In genomic region chr6:170089937-170090335, GRCh38 we compare ENCODE assay signal across 11 cellular contexts.
DNase-seq lines count a peak whose midpoint lies in the region; ATAC-seq and TF ChIP-seq lines count a peak whose summit lies in the region.
"Had no signal": no experiment of that assay in that cellular context is flagged by ENCODE, and none has a peak within 500 bp of the region (broad histone marks: within the 10 kb centered on the region; RNA-seq: fewer than 3 reads in every experiment).

No MANE protein-coding gene starts in this region.

- H3K27me3 ChIP-seq in PC-3 (ENCODE audit: low read length), result no peaks in the 10 kb centered on the region
- H3K27me3 ChIP-seq: vagina had no signal

- no peak overlapping the region for H3K4me3 ChIP-seq in PC-3 (ENCODE audit: low read length)
- H3K4me3 ChIP-seq: skin epidermis, vagina had no signal

- H2AFZ ChIP-seq in PC-3 (ENCODE audit: low read length), result no peak overlapping the region

- no peak overlapping the region for H3K27ac ChIP-seq in PC-3 (ENCODE audit: low read length)
- H3K27ac ChIP-seq: vagina had no signal

- peaks cover 16% of the 10 kb centered on the region for H3K36me3 Mint-ChIP-seq in activated CD8-positive, alpha-beta T cell treated with anti-CD3 and anti-CD28 coated beads, Interleukin-2, amount 10 ng/mL, durations not matched to agents 7 days and 5 days (ENCODE audit: low read depth)
- H3K36me3 Mint-ChIP-seq in osteocyte (ENCODE audit: unreplicated experiment), result no peaks in the 10 kb centered on the region

- H4K20me1 ChIP-seq in PC-3 (ENCODE audit: low read length), result no peaks in the 10 kb centered on the region

- H3F3A ChIP-seq in PC-3 (ENCODE audit: low read length, unreplicated experiment), result no peaks in the 10 kb centered on the region

- DNase-seq in activated CD4-positive, CD25-positive, alpha-beta regulatory T cell treated with anti-CD3 and anti-CD28 coated beads, Interleukin-2, amount 50 U/mL, for 72 hours, result peak; percentile 29
- DNase-seq in activated CD4-positive, CD25-positive, alpha-beta regulatory T cell (lab: John Stamatoyannopoulos, UW), result no peak
- DNase-seq in activated CD8-positive, alpha-beta T cell treated with anti-CD3 and anti-CD28 coated beads, Interleukin-2, amount 10 ng/mL, durations not matched to agents 7 days and 5 days, result no peak
- peak; percentile 50 for DNase-seq in sciatic nerve (ENCODE audit: low spot score)
- no peak for DNase-seq in PC-3
- DNase-seq in HT-29 (ENCODE audit: low spot score), result no peak
- DNase-seq in osteocyte (ENCODE audit: extremely low spot score, unreplicated experiment), result no peak
- DNase-seq: NCI-H1092 had no signal

- H3K9me3 Mint-ChIP-seq in activated CD8-positive, alpha-beta T cell treated with anti-CD3 and anti-CD28 coated beads, Interleukin-2, amount 10 ng/mL, durations not matched to agents 7 days and 5 days (ENCODE audit: insufficient read depth), result no peaks in the 10 kb centered on the region
- H3K9me3 Mint-ChIP-seq in osteocyte (ENCODE audit: unreplicated experiment), result peaks cover 4% of the 10 kb centered on the region

- H3K27me3 Mint-ChIP-seq in activated CD8-positive, alpha-beta T cell treated with anti-CD3 and anti-CD28 coated beads, Interleukin-2, amount 10 ng/mL, durations not matched to agents 7 days and 5 days (ENCODE audit: low read depth), result no peaks in the 10 kb centered on the region
- H3K27me3 Mint-ChIP-seq in osteocyte (ENCODE audit: unreplicated experiment), result no peaks in the 10 kb centered on the region

- peak overlapping the region; percentile 90 for H3K4me3 Mint-ChIP-seq in activated CD8-positive, alpha-beta T cell treated with anti-CD3 and anti-CD28 coated beads, Interleukin-2, amount 10 ng/mL, durations not matched to agents 7 days and 5 days
- H3K4me3 Mint-ChIP-seq in osteocyte (ENCODE audit: unreplicated experiment), result no peak overlapping the region

- TF ChIP-seq CTCF in PC-3 (conservative IDR thresholded peaks at IDR 0.05; ENCODE audit: low read depth, low read length) (no peak), osteocyte (IDR thresholded peaks at IDR 0.05) (no peak)

- no peaks in the 10 kb centered on the region for H3K9me2 ChIP-seq in PC-3 (replicated peaks; ENCODE audit: low read length)

- no peaks in the 10 kb centered on the region for H3K9me3 ChIP-seq in PC-3 (ENCODE audit: low read length)
- H3K9me3 ChIP-seq: vagina had no signal

- no peak overlapping the region for H3K4me2 ChIP-seq in PC-3 (ENCODE audit: low read length)

- ATAC-seq in HG02840 (IDR thresholded peaks at IDR 0.05; ENCODE audit: low FRiP score, unreplicated experiment) (peak; percentile 6), sciatic nerve (no peak), PC-3 (no peak)
- no peak for ATAC-seq in activated CD8-positive, alpha-beta T cell treated with anti-CD3 and anti-CD28 coated beads, Interleukin-2, amount 10 ng/mL, durations not matched to agents 7 days and 5 days

- intact Hi-C loops in sciatic nerve (cut with DNase I) (no loop called here), PC-3 (cut with micrococcal nuclease) (no loop called here)

- BruUV-seq in PC-3 (replicated peaks; lab: Mats Ljungman, UMichigan), result no TSS peak

- H3K9ac ChIP-seq in PC-3 (ENCODE audit: low read length), result no peak overlapping the region

- peaks cover 48% of the 10 kb centered on the region for H3K4me1 Mint-ChIP-seq in activated CD8-positive, alpha-beta T cell treated with anti-CD3 and anti-CD28 coated beads, Interleukin-2, amount 10 ng/mL, durations not matched to agents 7 days and 5 days (ENCODE audit: low read depth)
- H3K4me1 Mint-ChIP-seq in osteocyte (ENCODE audit: unreplicated experiment), result no peaks in the 10 kb centered on the region

- peak overlapping the region; percentile 100 for H3K27ac Mint-ChIP-seq in activated CD8-positive, alpha-beta T cell treated with anti-CD3 and anti-CD28 coated beads, Interleukin-2, amount 10 ng/mL, durations not matched to agents 7 days and 5 days
- H3K27ac Mint-ChIP-seq in osteocyte (ENCODE audit: unreplicated experiment), result no peak overlapping the region

- H3K4me1 ChIP-seq in PC-3 (ENCODE audit: insufficient read depth, low read length), result no peaks in the 10 kb centered on the region
- H3K4me1 ChIP-seq: vagina had no signal

- CTCF ChIA-PET in activated CD8-positive, alpha-beta T cell treated with anti-CD3 and anti-CD28 coated beads, Interleukin-2, amount 10 ng/mL, durations not matched to agents 7 days and 5 days (lab: Charles Lee), result interaction anchor here (0.9 to 1.3 kb wide), 5 partner anchors 10 to 300 kb away, joined by 3 to 4 read pairs (median 3); no protein-coding TSS in a partner anchor
- CTCF ChIA-PET in PC-3 (lab: Charles Lee), result no interaction called here

- no peaks in the 10 kb centered on the region for H3K36me3 ChIP-seq in PC-3 (ENCODE audit: low read depth, low read length)
- H3K36me3 ChIP-seq: vagina had no signal

- POLR2A ChIA-PET in activated CD8-positive, alpha-beta T cell treated with anti-CD3 and anti-CD28 coated beads, Interleukin-2, amount 10 ng/mL, durations not matched to agents 7 days and 5 days (lab: Charles Lee), result interaction anchor here (0.8 to 2.9 kb wide), 3 partner anchors 38 to 217 kb away, joined by 3 to 43 read pairs (median 3); no protein-coding TSS in a partner anchor
- POLR2A ChIA-PET in PC-3 (lab: Charles Lee; ENCODE audit: unreplicated experiment), result no interaction called here

- H3K79me2 ChIP-seq in PC-3 (ENCODE audit: low read length), result no peaks in the 10 kb centered on the region

Comparison
In these comparisons a context has a peak if more than half of its experiments do, and no peak if none do; other contexts are left out.
1. DNase-seq: peak in activated CD4-positive, CD25-positive, alpha-beta regulatory T cell treated with anti-CD3 and anti-CD28 coated beads, Interleukin-2, amount 50 U/mL, for 72 hours (single experiment) and sciatic nerve (single experiment); none in activated CD4-positive, CD25-positive, alpha-beta regulatory T cell (0 of 4), activated CD8-positive, alpha-beta T cell treated with anti-CD3 and anti-CD28 coated beads, Interleukin-2, amount 10 ng/mL, durations not matched to agents 7 days and 5 days (single experiment), PC-3 (single experiment), HT-29 (single experiment) and osteocyte (single experiment).